ENCODE assay signal across 10 cellular contexts in genomic region chr11:118612378-118612777, GRCh38. TPM values are rescaled to one million over a fixed set of nuclear protein-coding genes. Genes with fewer than 3 reads are reported as not detected.
A peak's percentile ranks its signal among the peaks of the same experiment; 100 is the strongest.
DNase-seq lines count a peak whose midpoint lies in the region; ATAC-seq and TF ChIP-seq lines count a peak whose summit lies in the region.
"Had no signal": no experiment of that assay in that cellular context is flagged by ENCODE, and none has a peak within 500 bp of the region (broad histone marks: within the 10 kb centered on the region; RNA-seq: fewer than 3 reads in every experiment).

No MANE protein-coding gene starts in this region.

- no peaks in the 10 kb centered on the region for H3K36me3 Mint-ChIP-seq in natural killer cell

- H3K4me1 Mint-ChIP-seq in natural killer cell, result peaks cover 23 to 27% of the 10 kb centered on the region in 2 donors

- intact Hi-C loops in right cardiac atrium (cut with DNase I), result no loop called here
- intact Hi-C loops in psoas muscle (cut with DNase I), result no loop called here
- intact Hi-C loops in natural killer cell (cut with micrococcal nuclease), result no loop called here

- H3K9me3 ChIP-seq in BLaER1 treated with 17β-estradiol and CSF1 and Interleukin-3, amounts not matched to agents 10 nM and 100 nM (replicated peaks in 1 of 11), result no peaks in the 10 kb centered on the region
- H3K9me3 ChIP-seq in right cardiac atrium (ENCODE audit: control insufficient read depth, low read length) (no peaks in the 10 kb centered on the region), psoas muscle (no peaks in the 10 kb centered on the region)

- peak overlapping the region; percentile 37 to 85 (median 69) for H3K4me2 ChIP-seq in BLaER1 treated with 17β-estradiol and CSF1 and Interleukin-3, amounts not matched to agents 10 nM and 100 nM

- H3K36me3 ChIP-seq in BLaER1 treated with 17β-estradiol and CSF1 and Interleukin-3, amounts not matched to agents 10 nM and 100 nM, result peaks cover 0 to 4% (median 0%) of the 10 kb centered on the region in 11 experiments; a peak in 1 of 22 replicates
- H3K36me3 ChIP-seq in psoas muscle (ENCODE audit: insufficient read depth in 1 of 2, low read depth in 1 of 2), result peaks cover 0 to 28% of the 10 kb centered on the region in 2 donors

- no peaks in the 10 kb centered on the region for H3K9me3 Mint-ChIP-seq in natural killer cell

- ATAC-seq in right cardiac atrium (peak; percentile 17 to 59), psoas muscle (no peak), natural killer cell (no peak), GM19324 (IDR thresholded peaks at IDR 0.05; ENCODE audit: low FRiP score, unreplicated experiment) (no peak)

- H3K27ac ChIP-seq in BLaER1 treated with 17β-estradiol and CSF1 and Interleukin-3, amounts not matched to agents 10 nM and 100 nM, result peak overlapping the region in 1 of 11 experiments; percentile 20; a peak in 1 of 22 replicates
- H3K27ac ChIP-seq in cingulate gyrus (ENCODE audit: low read depth, low read length) (peak overlapping the region; percentile 73), right cardiac atrium (ENCODE audit: low read length) (peak overlapping the region; percentile 61), psoas muscle (peak overlapping the region; percentile 63)

- no peak overlapping the region for H3K27ac Mint-ChIP-seq in natural killer cell

- peaks cover 8 to 31% of the 10 kb centered on the region in 2 donors for H3K27me3 Mint-ChIP-seq in natural killer cell (ENCODE audit: low read depth in 2 of 2)

- H3K4me3 ChIP-seq in BLaER1 treated with 17β-estradiol and CSF1 and Interleukin-3, amounts not matched to agents 10 nM and 100 nM, result peak overlapping the region in 2 of 10 experiments; percentile 11 to 22; a peak in 2 of 20 replicates
- H3K4me3 ChIP-seq in right cardiac atrium (ENCODE audit: low read length), result no peak overlapping the region
- no peak overlapping the region for H3K4me3 ChIP-seq in psoas muscle

- H3K27me3 ChIP-seq in BLaER1 treated with 17β-estradiol and CSF1 and Interleukin-3, amounts not matched to agents 10 nM and 100 nM, result peaks cover 59 to 73% (median 68%) of the 10 kb centered on the region in 11 experiments
- H3K27me3 ChIP-seq in right cardiac atrium (ENCODE audit: control insufficient read depth, insufficient read depth) (no peaks in the 10 kb centered on the region), psoas muscle (ENCODE audit: insufficient read depth in 3 of 3, low read length in 2 of 3) (no peaks in the 10 kb centered on the region)

- in situ Hi-C loops in G401 (cut with HindIII; ENCODE audit: low sequenced_read_pairs), result no loop called here

- peaks cover 0 to 24% (median 17%) of the 10 kb centered on the region in 11 experiments; a peak in 14 of 22 replicates for H4K20me1 ChIP-seq in BLaER1 treated with 17β-estradiol and CSF1 and Interleukin-3, amounts not matched to agents 10 nM and 100 nM

- H3K4me1 ChIP-seq in BLaER1 treated with 17β-estradiol and CSF1 and Interleukin-3, amounts not matched to agents 10 nM and 100 nM, result peaks cover 39 to 58% (median 49%) of the 10 kb centered on the region in 10 experiments
- H3K4me1 ChIP-seq in right cardiac atrium (ENCODE audit: control insufficient read depth, insufficient read depth, low read length) (peaks cover 7% of the 10 kb centered on the region), psoas muscle (peaks cover 5% of the 10 kb centered on the region)

- 31% methylated on average over 7 of the region's 7 CpGs for WGBS in right cardiac atrium
- WGBS in psoas muscle, 3 donors, result 58 to 61% (median 58%) methylated on average over 7 of the region's 7 CpGs

- no peak for TF ChIP-seq CTCF in psoas muscle (IDR thresholded peaks at IDR 0.05)
- no peak for TF ChIP-seq CTCF in natural killer cell (IDR thresholded peaks at IDR 0.05)

- DNase-seq in right cardiac atrium, result peak; percentile 83 to 89 (median 85)
- peak; percentile 53 to 69 for DNase-seq in psoas muscle
- no peak for DNase-seq in NCI-H2196 treated with DMSO at 0.1 percent for 48 hours (lab: John Stamatoyannopoulos, UW; ENCODE audit: unreplicated experiment)
- DNase-seq in natural killer cell, result no peak
- DNase-seq in G401 (ENCODE audit: low spot score), result no peak
- DNase-seq: GF-D8, NCI-H2029 had no signal

- H3K4me3 Mint-ChIP-seq in natural killer cell, result no peak overlapping the region

- H3K9ac ChIP-seq in BLaER1 treated with 17β-estradiol and CSF1 and Interleukin-3, amounts not matched to agents 10 nM and 100 nM, result peak overlapping the region in 3 of 11 experiments; percentile 2 to 22 (median 10); a peak in 1 of 22 replicates

RNA-seq across cellular contexts. Expression of gene PHLDB1, which starts 5.0 kb away (rescaled TPM):
- total RNA-seq in right cardiac atrium (100 to 1,000 TPM; 123 to 177 (median 136) TPM), psoas muscle (10 to 100 TPM; 27.7 to 45.8 (median 34.2) TPM), natural killer cell (1 to 10 TPM in 1 of 3 donors, under 1 TPM in 2; 0.75 to 1.1 (median 0.95) TPM)
- polyA plus RNA-seq in right cardiac atrium (110 TPM), psoas muscle (10 to 100 TPM; 12.6 to 19.2 (median 12.7) TPM)
- total RNA-seq in G401 (2014; rRNA removed; shearing (Covaris generic)), result 32.6 and 40.6 TPM in 2 replicates

RNA-seq across cellular contexts. Expression of gene ARCN1, which starts 40.2 kb away (rescaled TPM):
- total RNA-seq in right cardiac atrium (100 to 1,000 TPM in 2 of 4 donors, 10 to 100 TPM in 2; 90.3 to 138 (median 101) TPM), psoas muscle (10 to 100 TPM; 54.2 to 65.7 (median 60.1) TPM), natural killer cell (10 to 100 TPM; 72.9 to 88.6 (median 88.4) TPM)
- polyA plus RNA-seq in right cardiac atrium (69.1 TPM), psoas muscle (10 to 100 TPM; 49.4 to 76.3 (median 73.9) TPM)
- 88.3 and 91.9 TPM in 2 replicates for total RNA-seq in G401 (2014; rRNA removed; shearing (Covaris generic))

RNA-seq across cellular contexts. Expression of gene IFT46, which starts 46.6 kb away (rescaled TPM):
- total RNA-seq in right cardiac atrium (10 to 100 TPM; 15.2 to 27.4 (median 20.1) TPM), psoas muscle (10 to 100 TPM; 10.2 to 16.0 (median 13.4) TPM), natural killer cell (1 to 10 TPM; 7.2 to 9.8 (median 8.1) TPM)
- polyA plus RNA-seq in right cardiac atrium (21.6 TPM), psoas muscle (10 to 100 TPM in 2 of 3 donors, 1 to 10 TPM in 1; 5.1 to 28.5 (median 11.7) TPM)
- 8.5 and 8.7 TPM in 2 replicates for total RNA-seq in G401 (2014; rRNA removed; shearing (Covaris generic))

Comparison
In these comparisons a context has a peak if more than half of its experiments do, and no peak if none do; other contexts are left out.
1. ATAC-seq: peak in right cardiac atrium (2 of 2); none in psoas muscle (0 of 4), natural killer cell (0 of 3) and GM19324 (single experiment).
2. DNase-seq: peak in right cardiac atrium (3 of 3) and psoas muscle (2 of 2); none in NCI-H2196 treated with DMSO at 0.1 percent for 48 hours (single experiment), natural killer cell (single experiment) and G401 (single experiment).
3. RNA of gene PHLDB1, which starts 5.0 kb away (total RNA-seq): 123 to 177 TPM in right cardiac atrium, 32.6 to 40.6 TPM in G401 and 27.7 to 45.8 TPM in psoas muscle; 0.75 to 1.1 TPM in natural killer cell; every median in the first group is over 10 times any median in the second.